8 cellular contexts compared by ENCODE assay signal in genomic region chr2:237626813-237627451, GRCh38. TPM values are rescaled to one million over a fixed set of nuclear protein-coding genes. Genes with fewer than 3 reads are reported as not detected.
DNase-seq lines count a peak whose midpoint lies in the region; ATAC-seq and FAIRE-seq lines count a peak whose summit lies in the region.

No MANE protein-coding gene starts in this region.

- DNase-seq in activated naive CD4-positive, alpha-beta T cell treated with anti-CD3 and anti-CD28 coated beads, Interleukin-2, amount 10 ng/mL, durations not matched to agents 7 days and 5 days: no peak
- DNase-seq in activated naive CD4-positive, alpha-beta T cell (lab: John Stamatoyannopoulos, UW): no peak
- DNase-seq in effector memory CD8-positive, alpha-beta T cell: no peak
- DNase-seq in aorta: no peak
- DNase-seq in RCC 7860 (ENCODE audit: low spot score): no peak
- DNase-seq in NCI-H345 (lab: John Stamatoyannopoulos, UW): no peak

- peaks cover 81% of the 10 kb centered on the region for H3K27me3 Mint-ChIP-seq in activated naive CD4-positive, alpha-beta T cell treated with anti-CD3 and anti-CD28 coated beads, Interleukin-2, amount 10 ng/mL, durations not matched to agents 7 days and 5 days
- H3K27me3 Mint-ChIP-seq in effector memory CD8-positive, alpha-beta T cell: peaks cover 63 to 73% of the 10 kb centered on the region in 2 donors

- WGBS in aorta, 2 donors: 20 to 22% methylated on average over 47 to 55 of the region's 55 CpGs

- no peak for FAIRE-seq in RCC 7860 (lab: Jason Lieb, UNC)

- no peaks in the 10 kb centered on the region for H3K9me3 ChIP-seq in muscle layer of colon (ENCODE audit: low read length)
- H3K9me3 ChIP-seq in aorta (ENCODE audit: control insufficient read depth, low read length): no peaks in the 10 kb centered on the region

- H3K9ac ChIP-seq in muscle layer of colon (ENCODE audit: low read length): no peak overlapping the region

- peaks cover 18% of the 10 kb centered on the region for H3K4me1 Mint-ChIP-seq in activated naive CD4-positive, alpha-beta T cell treated with anti-CD3 and anti-CD28 coated beads, Interleukin-2, amount 10 ng/mL, durations not matched to agents 7 days and 5 days
- no peaks in the 10 kb centered on the region for H3K4me1 Mint-ChIP-seq in effector memory CD8-positive, alpha-beta T cell (ENCODE audit: low read depth in 2 of 2)

- no peak overlapping the region for H3K27ac Mint-ChIP-seq in activated naive CD4-positive, alpha-beta T cell treated with anti-CD3 and anti-CD28 coated beads, Interleukin-2, amount 10 ng/mL, durations not matched to agents 7 days and 5 days
- H3K27ac Mint-ChIP-seq in effector memory CD8-positive, alpha-beta T cell: peak overlapping the region in 1 of 2 donors; percentile 33

- intact Hi-C loops in aorta (cut with DNase I): loop anchor here in 1 of 2 donors (5.0 kb wide), 2 partner anchors 35 kb away; partner anchors contain the start of gene RAB17

- no peaks in the 10 kb centered on the region for H3K27me3 ChIP-seq in muscle layer of colon (ENCODE audit: control insufficient read depth in 1 of 2, insufficient read depth in 2 of 2, low read length in 2 of 2)
- no peaks in the 10 kb centered on the region for H3K27me3 ChIP-seq in aorta (ENCODE audit: control insufficient read depth in 1 of 2, insufficient read depth in 2 of 2, low read length in 1 of 2)

- peak; percentile 39 for ATAC-seq in effector memory CD8-positive, alpha-beta T cell (replicated peaks)
- ATAC-seq in aorta (ENCODE audit: low FRiP score) (peak; percentile 34), HG02642 (IDR thresholded peaks at IDR 0.05; ENCODE audit: poor library complexity, unreplicated experiment) (no peak)

- CTCF ChIA-PET in activated naive CD4-positive, alpha-beta T cell treated with anti-CD3 and anti-CD28 coated beads, Interleukin-2, amount 10 ng/mL, durations not matched to agents 7 days and 5 days (lab: Charles Lee): no interaction called here

- H3K36me3 Mint-ChIP-seq in activated naive CD4-positive, alpha-beta T cell treated with anti-CD3 and anti-CD28 coated beads, Interleukin-2, amount 10 ng/mL, durations not matched to agents 7 days and 5 days: no peaks in the 10 kb centered on the region
- no peaks in the 10 kb centered on the region for H3K36me3 Mint-ChIP-seq in effector memory CD8-positive, alpha-beta T cell (ENCODE audit: insufficient read depth)

- peak overlapping the region; percentile 62 for H3K4me3 Mint-ChIP-seq in activated naive CD4-positive, alpha-beta T cell treated with anti-CD3 and anti-CD28 coated beads, Interleukin-2, amount 10 ng/mL, durations not matched to agents 7 days and 5 days
- peak overlapping the region; percentile 19 to 66 for H3K4me3 Mint-ChIP-seq in effector memory CD8-positive, alpha-beta T cell

- H3K9me3 Mint-ChIP-seq in activated naive CD4-positive, alpha-beta T cell treated with anti-CD3 and anti-CD28 coated beads, Interleukin-2, amount 10 ng/mL, durations not matched to agents 7 days and 5 days: no peaks in the 10 kb centered on the region
- H3K9me3 Mint-ChIP-seq in effector memory CD8-positive, alpha-beta T cell: no peaks in the 10 kb centered on the region

- H3K36me3 ChIP-seq in muscle layer of colon (ENCODE audit: insufficient read depth, low read length): no peaks in the 10 kb centered on the region
- no peaks in the 10 kb centered on the region for H3K36me3 ChIP-seq in aorta (ENCODE audit: control insufficient read depth in 1 of 2, insufficient read depth in 2 of 2, low read length in 1 of 2)

- H3K27ac ChIP-seq in muscle layer of colon (ENCODE audit: low read depth, low read length) (peak overlapping the region; percentile 17), aorta (ENCODE audit: low read depth in 1 of 2, low read length in 2 of 2) (peak overlapping the region; percentile 45 to 78)

- H3K4me1 ChIP-seq in muscle layer of colon (ENCODE audit: insufficient read depth, low read length) (peaks cover 16% of the 10 kb centered on the region), aorta (ENCODE audit: control insufficient read depth in 1 of 2, insufficient read depth in 2 of 2, low read length in 2 of 2) (peaks cover 0 to 4% of the 10 kb centered on the region in 2 donors)

- H3K4me3 ChIP-seq in muscle layer of colon (ENCODE audit: low read depth in 1 of 2, low read length in 2 of 2) (peak overlapping the region in 1 of 2 donors; percentile 38), aorta (ENCODE audit: low read length in 2 of 2) (peak overlapping the region; percentile 77 to 91)

RNA-seq across cellular contexts. Expression of gene LRRFIP1, which starts 0.5 kb away (rescaled TPM):
- 100 to 1,000 TPM; 234 to 348 TPM for total RNA-seq in aorta
- 100 to 1,000 TPM; 100 to 105 TPM for polyA plus RNA-seq in aorta

RNA-seq across cellular contexts. Expression of gene RAB17, which starts 36.4 kb away (rescaled TPM):
- 1 to 10 TPM; 3.7 to 4.5 TPM for total RNA-seq in aorta
- polyA plus RNA-seq in aorta: 10 to 100 TPM; 11.1 to 22.3 TPM
